Comparison of ENCODE assay signal across 14 cellular contexts in genomic region chr14:89910706-89911017, GRCh38. TPM values are rescaled to one million over a fixed set of nuclear protein-coding genes. Genes with fewer than 3 reads are reported as not detected.
DNase-seq lines count a peak whose midpoint lies in the region; ATAC-seq and TF ChIP-seq lines count a peak whose summit lies in the region.
"Had no signal": no experiment of that assay in that cellular context is flagged by ENCODE, and none has a peak within 500 bp of the region (broad histone marks: within the 10 kb centered on the region; RNA-seq: fewer than 3 reads in every experiment).

No MANE protein-coding gene starts in this region.

- TF ChIP-seq POLR2A in right lobe of liver (IDR thresholded peaks at IDR 0.05), result no peak

- no peak overlapping the region; the same call in 2 of the 3 replicates for H3K4me3 Mint-ChIP-seq in GM23338

- H3F3A ChIP-seq in GM23338 (replicated peaks; ENCODE audit: low read depth), result no peaks in the 10 kb centered on the region

- 23% methylated on average over 5 of the region's 5 CpGs for WGBS in right lobe of liver (ENCODE audit: insufficient coverage, low coverage, low lambda C conversion rate, missing lambda C conversion rate)

- H3K9me3 ChIP-seq in right lobe of liver (no peaks in the 10 kb centered on the region), skeletal muscle satellite cell (replicated peaks; ENCODE audit: low read length) (no peaks in the 10 kb centered on the region)
- H3K9me3 ChIP-seq: ovary had no signal

- H3K36me3 ChIP-seq in GM23338 (ENCODE audit: insufficient read depth), result no peaks in the 10 kb centered on the region
- no peaks in the 10 kb centered on the region for H3K36me3 ChIP-seq in right lobe of liver
- H3K36me3 ChIP-seq in skeletal muscle satellite cell (ENCODE audit: insufficient read depth, low read length), result no peaks in the 10 kb centered on the region
- H3K36me3 ChIP-seq: ovary had no signal

- H3K36me3 Mint-ChIP-seq in GM23338 (ENCODE audit: low read depth), result no peaks in the 10 kb centered on the region

- H3K9me2 ChIP-seq in GM23338 (ENCODE audit: insufficient read depth), result no peaks in the 10 kb centered on the region

- H3K27ac ChIP-seq in GM23338 (ENCODE audit: low read depth) (peak overlapping the region; percentile 30), caudate nucleus (ENCODE audit: low read depth, low read length) (peak overlapping the region; percentile 90), right lobe of liver (peak overlapping the region; percentile 16 to 70 (median 59))
- H3K27ac ChIP-seq: ovary, SK-N-MC had no signal

- H3K4me3 ChIP-seq in GM23338 (no peak overlapping the region), right lobe of liver (peak overlapping the region in 2 of 3 donors; percentile 27 to 37), skeletal muscle satellite cell (ENCODE audit: low read length) (no peak overlapping the region)
- H3K4me3 ChIP-seq: ovary, SK-N-MC had no signal

- H3K4me1 ChIP-seq in GM23338 (ENCODE audit: insufficient read depth), result peaks cover 31% of the 10 kb centered on the region
- H3K4me1 ChIP-seq in right lobe of liver, result peaks cover 0 to 19% (median 8%) of the 10 kb centered on the region in 4 donors
- H3K4me1 ChIP-seq in skeletal muscle satellite cell (ENCODE audit: control insufficient read depth, insufficient read depth, low read length), result peaks cover 40% of the 10 kb centered on the region

- H3K9ac ChIP-seq in skeletal muscle satellite cell (ENCODE audit: low read depth, low read length), result peak overlapping the region; percentile 78

- no peak overlapping the region for H2AFZ ChIP-seq in GM23338

- no peak overlapping the region for H3K27ac Mint-ChIP-seq in GM23338

- no peaks in the 10 kb centered on the region for H3K9me3 Mint-ChIP-seq in GM23338

- peak overlapping the region; percentile 33 for H3K4me2 ChIP-seq in GM23338
- no peak overlapping the region for H3K4me2 ChIP-seq in skeletal muscle satellite cell (ENCODE audit: low read length)

- ATAC-seq in GM23338 (no peak), right lobe of liver (peak; percentile 40 to 74 (median 56)), HG03520 (IDR thresholded peaks at IDR 0.05; ENCODE audit: unreplicated experiment) (no peak)

- TF ChIP-seq CTCF in GM23338 (conservative IDR thresholded peaks at IDR 0.05; ENCODE audit: low read depth in 2 of 2) (no peak), right lobe of liver (IDR thresholded peaks at IDR 0.05) (no peak)

- H3K4me1 Mint-ChIP-seq in GM23338, result peaks cover 45% of the 10 kb centered on the region

- H3K27me3 ChIP-seq in GM23338 (ENCODE audit: insufficient read depth), result no peaks in the 10 kb centered on the region
- no peaks in the 10 kb centered on the region for H3K27me3 ChIP-seq in right lobe of liver
- no peaks in the 10 kb centered on the region for H3K27me3 ChIP-seq in skeletal muscle satellite cell (ENCODE audit: control insufficient read depth, insufficient read depth, low read length)
- H3K27me3 ChIP-seq: ovary had no signal

- DNase-seq in GM23338 (ENCODE audit: low spot score) (no peak), caudate nucleus (lab: John Stamatoyannopoulos, UW) (no peak), right lobe of liver (no peak), superior temporal gyrus (ENCODE audit: extremely low spot score) (no peak), SW 1271 (lab: John Stamatoyannopoulos, UW) (no peak)
- DNase-seq in activated CD4-positive, CD25-positive, alpha-beta regulatory T cell treated with anti-CD3 and anti-CD28 coated beads, Interleukin-2, amount 50 U/mL, for 72 hours, result no peak
- DNase-seq: effector CD4-positive, alpha-beta T cell; NCI-H1930; NCI-H524 treated with DMSO at 0.1 percent for 48 hours; OCI-M1 had no signal

- H3K27me3 Mint-ChIP-seq in GM23338 (ENCODE audit: insufficient read depth, low read depth, poor library complexity), result peaks cover 9% of the 10 kb centered on the region

- no peaks in the 10 kb centered on the region for H4K20me1 ChIP-seq in GM23338 (replicated peaks; ENCODE audit: insufficient read depth)

- H3K79me2 ChIP-seq in GM23338 (replicated peaks; ENCODE audit: insufficient read depth), result no peaks in the 10 kb centered on the region

- intact Hi-C loops in right lobe of liver (cut with DNase I), result loop anchor here in 1 of 2 donors (10.0 kb wide), 1 partner anchor 876 kb away; no protein-coding TSS in a partner anchor

TF ChIP-seq in GM23338, 12 proteins besides CTCF, POLR2A, EP300 and RAD21:
- no peak for TF ChIP-seq ETS1 (IDR thresholded peaks at IDR 0.05)
TF ChIP-seq in GM23338: peak in this region for 0.

RNA-seq across cellular contexts. Expression of gene EFCAB11, which starts 43.9 kb away (rescaled TPM):
- total RNA-seq in GM23338 (2014; rRNA removed; shearing (Covaris generic)), result 6.6 and 7.7 TPM in 2 replicates
- 21.5 and 24.6 TPM in 2 replicates for polyA plus RNA-seq in GM23338 (2016; fragmentation: Nextera tagmentation; extraction: Ambion mirVana)
- 1 to 10 TPM; 1.7 to 4.7 (median 3.2) TPM for total RNA-seq in right lobe of liver
- total RNA-seq in skeletal muscle satellite cell (2012; rRNA removed), result 3.8 and 7.2 TPM in 2 replicates

RNA-seq across cellular contexts. Expression of gene TDP1, which starts 45.1 kb away (rescaled TPM):
- 49.8 and 63.6 TPM in 2 replicates for total RNA-seq in GM23338 (2014; rRNA removed; shearing (Covaris generic))
- 23.0 and 24.2 TPM in 2 replicates for polyA plus RNA-seq in GM23338 (2016; fragmentation: Nextera tagmentation; extraction: Ambion mirVana)
- 1 to 10 TPM; 4.9 to 7.1 (median 6.6) TPM for total RNA-seq in right lobe of liver
- 18.5 and 22.9 TPM in 2 replicates for total RNA-seq in skeletal muscle satellite cell (2012; rRNA removed)

Comparison
In these comparisons a context has a peak if more than half of its experiments do, and no peak if none do; other contexts are left out.
1. ATAC-seq: peak in right lobe of liver (4 of 4); none in GM23338 (single experiment) and HG03520 (single experiment).
2. H3K27ac ChIP-seq: peak in every context shown above with its lines; median percentile 90 in caudate nucleus; 59 in right lobe of liver; 30 in GM23338.
3. H3K4me3 ChIP-seq: peak in right lobe of liver (2 of 3); none in GM23338 (single experiment) and skeletal muscle satellite cell (single experiment).